In the genomic region with DNA sequence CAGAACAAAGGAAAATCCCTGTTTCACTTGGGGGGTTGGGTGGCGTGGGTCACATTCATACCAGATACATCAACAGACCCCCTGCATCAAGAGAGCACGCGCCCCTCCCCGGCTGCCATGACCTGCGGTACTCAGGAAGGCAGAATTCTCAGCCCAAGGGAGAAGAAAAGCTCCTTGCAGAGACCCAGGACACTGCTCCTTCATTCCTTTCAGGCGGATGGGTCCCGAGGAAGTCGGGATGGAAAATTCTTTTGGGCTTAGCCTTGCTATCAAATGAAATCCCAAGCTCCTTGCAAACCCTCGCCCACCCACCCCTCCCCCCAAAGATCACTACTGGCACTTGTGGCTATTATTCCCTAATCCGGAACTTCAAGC, we compare ENCODE assay signal across 1 cellular context.
TF ChIP-seq lines count a peak whose summit lies in the region.

No MANE protein-coding gene starts in this region.

TF ChIP-seq in liver, 16 proteins besides CTCF, POLR2A, EP300 and RAD21:
- TF ChIP-seq SP1 (IDR thresholded peaks at IDR 0.05) (no peak), JUND (IDR thresholded peaks at IDR 0.05) (no peak), MAX (IDR thresholded peaks at IDR 0.05) (no peak), FOXA2 (IDR thresholded peaks at IDR 0.05) (no peak), TAF1 (conservative IDR thresholded peaks at IDR 0.05) (no peak), GABPA (IDR thresholded peaks at IDR 0.05 in 1 of 2, conservative IDR thresholded peaks at IDR 0.05 in 1 of 2) (no peak), HNF4G (IDR thresholded peaks at IDR 0.05) (no peak), HNF4A (conservative IDR thresholded peaks at IDR 0.05) (no peak), YY1 (IDR thresholded peaks at IDR 0.05) (no peak), EGR1 (IDR thresholded peaks at IDR 0.05; ENCODE audit: low read depth in 2 of 2) (no peak), RXRA (IDR thresholded peaks at IDR 0.05) (no peak), NR2F2 (IDR thresholded peaks at IDR 0.05) (no peak)
- TF ChIP-seq, protein P1, sequence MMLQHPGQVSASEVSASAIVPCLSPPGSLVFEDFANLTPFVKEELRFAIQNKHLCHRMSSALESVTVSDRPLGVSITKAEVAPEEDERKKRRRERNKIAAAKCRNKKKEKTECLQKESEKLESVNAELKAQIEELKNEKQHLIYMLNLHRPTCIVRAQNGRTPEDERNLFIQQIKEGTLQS (IDR thresholded peaks at IDR 0.05) = no peak
- TF ChIP-seq, protein P2, sequence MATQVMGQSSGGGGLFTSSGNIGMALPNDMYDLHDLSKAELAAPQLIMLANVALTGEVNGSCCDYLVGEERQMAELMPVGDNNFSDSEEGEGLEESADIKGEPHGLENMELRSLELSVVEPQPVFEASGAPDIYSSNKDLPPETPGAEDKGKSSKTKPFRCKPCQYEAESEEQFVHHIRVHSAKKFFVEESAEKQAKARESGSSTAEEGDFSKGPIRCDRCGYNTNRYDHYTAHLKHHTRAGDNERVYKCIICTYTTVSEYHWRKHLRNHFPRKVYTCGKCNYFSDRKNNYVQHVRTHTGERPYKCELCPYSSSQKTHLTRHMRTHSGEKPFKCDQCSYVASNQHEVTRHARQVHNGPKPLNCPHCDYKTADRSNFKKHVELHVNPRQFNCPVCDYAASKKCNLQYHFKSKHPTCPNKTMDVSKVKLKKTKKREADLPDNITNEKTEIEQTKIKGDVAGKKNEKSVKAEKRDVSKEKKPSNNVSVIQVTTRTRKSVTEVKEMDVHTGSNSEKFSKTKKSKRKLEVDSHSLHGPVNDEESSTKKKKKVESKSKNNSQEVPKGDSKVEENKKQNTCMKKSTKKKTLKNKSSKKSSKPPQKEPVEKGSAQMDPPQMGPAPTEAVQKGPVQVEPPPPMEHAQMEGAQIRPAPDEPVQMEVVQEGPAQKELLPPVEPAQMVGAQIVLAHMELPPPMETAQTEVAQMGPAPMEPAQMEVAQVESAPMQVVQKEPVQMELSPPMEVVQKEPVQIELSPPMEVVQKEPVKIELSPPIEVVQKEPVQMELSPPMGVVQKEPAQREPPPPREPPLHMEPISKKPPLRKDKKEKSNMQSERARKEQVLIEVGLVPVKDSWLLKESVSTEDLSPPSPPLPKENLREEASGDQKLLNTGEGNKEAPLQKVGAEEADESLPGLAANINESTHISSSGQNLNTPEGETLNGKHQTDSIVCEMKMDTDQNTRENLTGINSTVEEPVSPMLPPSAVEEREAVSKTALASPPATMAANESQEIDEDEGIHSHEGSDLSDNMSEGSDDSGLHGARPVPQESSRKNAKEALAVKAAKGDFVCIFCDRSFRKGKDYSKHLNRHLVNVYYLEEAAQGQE (IDR thresholded peaks at IDR 0.05) = no peak
- TF ChIP-seq, protein P3, sequence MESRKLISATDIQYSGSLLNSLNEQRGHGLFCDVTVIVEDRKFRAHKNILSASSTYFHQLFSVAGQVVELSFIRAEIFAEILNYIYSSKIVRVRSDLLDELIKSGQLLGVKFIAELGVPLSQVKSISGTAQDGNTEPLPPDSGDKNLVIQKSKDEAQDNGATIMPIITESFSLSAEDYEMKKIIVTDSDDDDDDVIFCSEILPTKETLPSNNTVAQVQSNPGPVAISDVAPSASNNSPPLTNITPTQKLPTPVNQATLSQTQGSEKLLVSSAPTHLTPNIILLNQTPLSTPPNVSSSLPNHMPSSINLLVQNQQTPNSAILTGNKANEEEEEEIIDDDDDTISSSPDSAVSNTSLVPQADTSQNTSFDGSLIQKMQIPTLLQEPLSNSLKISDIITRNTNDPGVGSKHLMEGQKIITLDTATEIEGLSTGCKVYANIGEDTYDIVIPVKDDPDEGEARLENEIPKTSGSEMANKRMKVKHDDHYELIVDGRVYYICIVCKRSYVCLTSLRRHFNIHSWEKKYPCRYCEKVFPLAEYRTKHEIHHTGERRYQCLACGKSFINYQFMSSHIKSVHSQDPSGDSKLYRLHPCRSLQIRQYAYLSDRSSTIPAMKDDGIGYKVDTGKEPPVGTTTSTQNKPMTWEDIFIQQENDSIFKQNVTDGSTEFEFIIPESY (IDR thresholded peaks at IDR 0.05) = no peak
